ENCODE assay signal across 4 cellular contexts in the genomic region with DNA sequence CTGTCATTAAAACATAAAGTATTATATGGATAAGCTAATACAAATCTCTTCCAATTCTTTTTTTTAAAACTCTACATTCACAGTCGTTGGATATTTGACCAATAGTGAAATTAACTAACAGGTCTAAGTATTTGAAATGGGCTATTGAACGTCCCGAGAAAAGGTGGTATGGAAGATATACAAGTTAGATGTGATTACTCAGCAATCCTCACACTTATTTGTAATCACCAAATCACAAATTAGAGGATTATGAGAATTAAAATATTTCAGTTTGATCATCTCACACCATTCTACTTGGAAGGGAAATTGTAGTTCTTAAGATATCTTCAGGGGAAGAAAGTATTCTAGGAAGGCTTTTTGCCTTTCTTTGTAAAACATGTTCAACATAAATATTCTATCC.
TF ChIP-seq lines count a peak whose summit lies in the region.

No MANE protein-coding gene starts in this region.

TF ChIP-seq in HepG2, 621 proteins besides CTCF, POLR2A, EP300 and RAD21:
- TF ChIP-seq MAFK (conservative IDR thresholded peaks at IDR 0.05 in 1 of 2, IDR thresholded peaks at IDR 0.05 in 1 of 2; ENCODE audit: low read length in 2 of 2) (peak; percentile 59 to 77), KLF6 (CRISPR knock-in tag; IDR thresholded peaks at IDR 0.05) (no peak), MAFF (IDR thresholded peaks at IDR 0.05; ENCODE audit: low read depth, low read length) (peak; percentile 75)

TF ChIP-seq in A549, 52 proteins besides CTCF, POLR2A, EP300 and RAD21:
- TF ChIP-seq RCOR1 (IDR thresholded peaks at IDR 0.05; ENCODE audit: low read depth, low read length): no peak
- peak; percentile 81 for TF ChIP-seq MAFK (IDR thresholded peaks at IDR 0.05; ENCODE audit: partially characterized antibody)
- TF ChIP-seq, protein P1, sequence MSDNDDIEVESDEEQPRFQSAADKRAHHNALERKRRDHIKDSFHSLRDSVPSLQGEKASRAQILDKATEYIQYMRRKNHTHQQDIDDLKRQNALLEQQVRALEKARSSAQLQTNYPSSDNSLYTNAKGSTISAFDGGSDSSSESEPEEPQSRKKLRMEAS (IDR thresholded peaks at IDR 0.05): no peak
- TF ChIP-seq FOSB (CRISPR knock-in tag; IDR thresholded peaks at IDR 0.05): no peak
- no peak for TF ChIP-seq NFE2L2 (conservative IDR thresholded peaks at IDR 0.05; ENCODE audit: low read length)
- no peak for TF ChIP-seq ZSCAN20 (CRISPR knock-in tag; IDR thresholded peaks at IDR 0.05)
- TF ChIP-seq FOSL2 (IDR thresholded peaks at IDR 0.05): no peak
- no peak for TF ChIP-seq FOSL2 (CRISPR knock-in tag; IDR thresholded peaks at IDR 0.05)

TF ChIP-seq in IMR-90, 13 proteins besides CTCF, POLR2A, EP300 and RAD21:
- TF ChIP-seq CEBPB (IDR thresholded peaks at IDR 0.05; ENCODE audit: low read depth, low read length) (no peak), MAFK (IDR thresholded peaks at IDR 0.05; ENCODE audit: low read depth, low read length) (peak; percentile 68), NFE2L2 (IDR thresholded peaks at IDR 0.05; ENCODE audit: low read depth, low read length) (no peak)

TF ChIP-seq in K562, 482 proteins besides CTCF, POLR2A, EP300 and RAD21:
- TF ChIP-seq ZNF316 (IDR thresholded peaks at IDR 0.05) (peak; percentile 54), PYGO2 (tag; IDR thresholded peaks at IDR 0.05) (no peak), NEUROD1 (IDR thresholded peaks at IDR 0.05; ENCODE audit: borderline replicate concordance, low read depth, low read length, partially characterized antibody) (no peak), CBX8 (IDR thresholded peaks at IDR 0.05; ENCODE audit: borderline replicate concordance, extremely low read depth, low read depth, low read length, poor library complexity, severe bottlenecking) (no peak), TSC22D4 (tag; IDR thresholded peaks at IDR 0.05) (no peak)
